ENCODE assay signal across 8 cellular contexts in genomic region chr10:323651-324293, GRCh38.
DNase-seq lines count a peak whose midpoint lies in the region; ATAC-seq and TF ChIP-seq lines count a peak whose summit lies in the region.

No MANE protein-coding gene starts in this region.

- H3K27me3 ChIP-seq in heart right ventricle = no peaks in the 10 kb centered on the region

- no peaks in the 10 kb centered on the region for H3K9me3 ChIP-seq in heart right ventricle

- DNase-seq in GM13976 (ENCODE audit: low spot score) (peak; percentile 58), NOMO-1 treated with DMSO at 0.1 percent for 48 hours (lab: John Stamatoyannopoulos, UW; ENCODE audit: unreplicated experiment) (peak; percentile 85), heart right ventricle (peak; percentile 38 to 74), NCI-H1436 (lab: John Stamatoyannopoulos, UW) (no peak)
- DNase-seq in activated effector memory CD4-positive, alpha-beta T cell treated with anti-CD3 and anti-CD28 coated beads, Interleukin-2, amount 50 U/mL, for 16 hours = peak; percentile 79
- DNase-seq in stimulated activated CD4-positive, alpha-beta T cell treated with anti-CD3 and anti-CD28 coated beads, Interleukin-12 subunit alpha, Interleukin-12 subunit beta, amount 100 ng/mL, for 48 hours (ENCODE audit: low read depth in 2 of 3, low spot score in 1 of 3) = peak in 2 of 3 donors; percentile 21 to 42
- no peak for DNase-seq in effector CD8-positive, alpha-beta T cell (lab: John Stamatoyannopoulos, UW)

- in situ Hi-C loops in GM13976 (cut with MboI; ENCODE audit: low sequenced_read_pairs, unreplicated experiment) = no loop called here

- ATAC-seq in HG02588 (IDR thresholded peaks at IDR 0.05; ENCODE audit: unreplicated experiment) = peak; percentile 72
- peak; percentile 62 to 94 (median 84) for ATAC-seq in heart right ventricle

- H3K4me1 ChIP-seq in heart right ventricle = peaks cover 0 to 6% (median 0%) of the 10 kb centered on the region in 9 donors

- TF ChIP-seq CTCF in GM13976 (IDR thresholded peaks at IDR 0.05; ENCODE audit: borderline replicate concordance, control extremely low read depth, extremely low read depth, insufficient read depth, missing control alignments) = no peak
- TF ChIP-seq CTCF in heart right ventricle (IDR thresholded peaks at IDR 0.05) = no peak

- peak overlapping the region in 1 of 10 donors; percentile 62 for H3K27ac ChIP-seq in heart right ventricle

- intact Hi-C loops in heart right ventricle (cut with DNase I) = no loop called here

- WGBS in heart right ventricle, 2 donors = 55 to 69% methylated on average over 15 of the region's 15 CpGs

- peak overlapping the region in 1 of 10 donors; percentile 14 for H3K4me3 ChIP-seq in heart right ventricle

- H3K36me3 ChIP-seq in heart right ventricle = peaks cover 0 to 63% (median 12%) of the 10 kb centered on the region in 9 donors

Comparison
In these comparisons a context has a peak if more than half of its experiments do, and no peak if none do; other contexts are left out.
1. DNase-seq: peak in GM13976 (single experiment), NOMO-1 treated with DMSO at 0.1 percent for 48 hours (single experiment), activated effector memory CD4-positive, alpha-beta T cell treated with anti-CD3 and anti-CD28 coated beads, Interleukin-2, amount 50 U/mL, for 16 hours (single experiment), heart right ventricle (2 of 2) and stimulated activated CD4-positive, alpha-beta T cell treated with anti-CD3 and anti-CD28 coated beads, Interleukin-12 subunit alpha, Interleukin-12 subunit beta, amount 100 ng/mL, for 48 hours (2 of 3); none in effector CD8-positive, alpha-beta T cell (single experiment) and NCI-H1436 (single experiment).